9 cellular contexts compared by ENCODE assay signal in the genomic region with DNA sequence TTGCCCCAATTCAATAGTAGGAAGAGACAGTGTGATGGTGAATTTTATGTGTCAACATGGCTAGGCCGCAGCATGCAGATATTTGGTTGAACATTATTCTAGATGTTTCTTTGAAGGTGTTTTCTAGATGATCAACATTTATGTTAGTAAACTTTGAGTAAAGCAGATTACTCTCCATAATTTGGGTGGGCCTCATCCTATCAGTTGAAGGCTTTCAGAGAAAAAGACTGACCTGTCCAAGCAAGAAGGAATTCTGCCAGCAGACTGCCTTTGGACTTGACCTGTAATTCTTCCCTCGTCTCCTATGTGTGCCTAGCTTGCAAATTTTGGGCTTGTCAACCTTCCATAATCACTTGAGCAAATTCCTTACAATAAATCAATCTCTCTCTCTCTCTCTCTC. TPM values are rescaled to one million over a fixed set of nuclear protein-coding genes. Genes with fewer than 3 reads are reported as not detected.
"Had no signal": no experiment of that assay in that cellular context is flagged by ENCODE, and none has a peak within 500 bp of the region (broad histone marks: within the 10 kb centered on the region; RNA-seq: fewer than 3 reads in every experiment).

No MANE protein-coding gene starts in this region.

- FAIRE-seq: G401.6, GM12878, GM12891, GM12892, GM18507, GM19239 had no signal

- DNase-seq: GDM1, GF-D8 had no signal

- H3K4me3 ChIP-seq: GM12878 had no signal

- ATAC-seq: GM12878 had no signal

RNA-seq across cellular contexts. Expression of gene GRP, which starts 8.3 kb away (rescaled TPM):
- total RNA-seq: G401, GM12878 had no signal
- polyA plus RNA-seq: GM12878 had no signal
